In the genomic region with DNA sequence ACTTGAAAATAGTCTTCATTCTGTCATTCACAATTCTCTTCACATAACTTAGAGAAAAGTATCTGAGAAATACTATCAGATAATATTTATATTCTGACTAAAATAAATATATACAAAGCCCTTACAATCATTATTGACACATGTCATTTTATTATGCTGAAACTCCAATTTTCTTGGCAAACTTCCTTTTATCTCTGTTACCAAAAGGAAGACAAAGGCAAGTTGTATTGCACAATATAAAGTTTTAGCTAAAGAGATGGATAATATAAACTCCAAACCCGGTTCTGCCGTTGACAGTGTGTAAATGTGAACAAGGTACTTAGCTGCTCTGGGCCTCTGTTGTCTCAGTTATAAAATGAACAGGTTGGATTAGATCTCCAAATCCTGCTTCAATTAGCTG, we compare ENCODE assay signal across 32 cellular contexts.
"Had no signal": no experiment of that assay in that cellular context is flagged by ENCODE, and none has a peak within 500 bp of the region (broad histone marks: within the 10 kb centered on the region; RNA-seq: fewer than 3 reads in every experiment).

No MANE protein-coding gene starts in this region.

- FAIRE-seq: endothelial cell of umbilical vein, kidney, pancreas, small intestine had no signal

- H3K36me3 ChIP-seq: colonic mucosa, esophagus squamous epithelium, heart right ventricle, neutrophil, pancreas, right lobe of liver, suprapubic skin, transverse colon, vagina had no signal

- H3K9me3 ChIP-seq: colonic mucosa, neutrophil, pancreas, right lobe of liver, suprapubic skin, vagina had no signal

- ATAC-seq: heart right ventricle; left lobe of liver; mucosa of descending colon; natural killer cell treated with Interleukin-12 subunit alpha and Interleukin-12 subunit beta and Interleukin-15 and Interleukin-18, amount 100 ng/mL, for 72 hours; pancreas; right lobe of liver; stimulated activated naive CD8-positive, alpha-beta T cell treated with anti-CD3 and anti-CD28 coated beads, Interleukin-15, amount 100 ng/mL, for 72 hours had no signal

- H3K27me3 ChIP-seq: colonic mucosa, esophagus squamous epithelium, heart right ventricle, neutrophil, pancreas, right lobe of liver, suprapubic skin, transverse colon, vagina had no signal

- DNase-seq: colonic mucosa; dermis blood vessel endothelial cell; effector memory CD4-positive, alpha-beta T cell; erythroblast; esophagus squamous epithelium; foreskin melanocyte; glutamatergic neuron; heart right ventricle; hippocampal formation; kidney; mesenchymal stem cell; mucosa of descending colon; naive B cell; pancreas; right lobe of liver; small intestine; stimulated activated CD4-positive, alpha-beta T cell treated with anti-CD3 and anti-CD28 coated beads, Interleukin-12 subunit alpha, Interleukin-12 subunit beta, amount 100 ng/mL, for 4 hours; stimulated activated CD4-positive, alpha-beta T cell treated with anti-CD3 and anti-CD28 coated beads, Interleukin-1b, Interleukin-23, amount 100 ng/mL, for 48 hours; stimulated activated CD4-positive, alpha-beta T cell treated with anti-CD3 and anti-CD28 coated beads, Interleukin-4, amount 100 ng/mL, for 1 hour; stimulated activated CD8-positive, alpha-beta memory T cell treated with anti-CD3 and anti-CD28 coated beads, Interleukin-4, amount 100 ng/mL, for 48 hours; stimulated activated naive CD4-positive, alpha-beta T cell; stimulated activated naive CD8-positive, alpha-beta T cell treated with anti-CD3 and anti-CD28 coated beads, Interleukin-15, amount 100 ng/mL, for 72 hours; transverse colon had no signal

- H3K27ac Mint-ChIP-seq: mesothelial cell of epicardium; naive B cell; natural killer cell treated with Interleukin-12 subunit alpha and Interleukin-12 subunit beta and Interleukin-15 and Interleukin-18, amount 100 ng/mL, for 72 hours; stimulated activated naive CD8-positive, alpha-beta T cell treated with anti-CD3 and anti-CD28 coated beads, Interleukin-15, amount 100 ng/mL, for 72 hours had no signal

- H3K4me1 Mint-ChIP-seq: naive B cell, neural crest cell had no signal

- H3K27ac ChIP-seq: colonic mucosa, esophagus squamous epithelium, heart right ventricle, neutrophil, pancreas, right lobe of liver, suprapubic skin, transverse colon, vagina had no signal

- H3K4me3 ChIP-seq: colonic mucosa, esophagus squamous epithelium, heart right ventricle, lung, mucosa of descending colon, pancreas, right lobe of liver, suprapubic skin, transverse colon, vagina had no signal

- H3K4me1 ChIP-seq: colonic mucosa, pancreas, right lobe of liver had no signal

- H3K4me3 Mint-ChIP-seq: mesothelial cell of epicardium; naive B cell; natural killer cell treated with Interleukin-12 subunit alpha and Interleukin-12 subunit beta and Interleukin-15 and Interleukin-18, amount 100 ng/mL, for 72 hours; neural crest cell; stimulated activated naive CD8-positive, alpha-beta T cell treated with anti-CD3 and anti-CD28 coated beads, Interleukin-15, amount 100 ng/mL, for 72 hours had no signal
